In the genomic region with DNA sequence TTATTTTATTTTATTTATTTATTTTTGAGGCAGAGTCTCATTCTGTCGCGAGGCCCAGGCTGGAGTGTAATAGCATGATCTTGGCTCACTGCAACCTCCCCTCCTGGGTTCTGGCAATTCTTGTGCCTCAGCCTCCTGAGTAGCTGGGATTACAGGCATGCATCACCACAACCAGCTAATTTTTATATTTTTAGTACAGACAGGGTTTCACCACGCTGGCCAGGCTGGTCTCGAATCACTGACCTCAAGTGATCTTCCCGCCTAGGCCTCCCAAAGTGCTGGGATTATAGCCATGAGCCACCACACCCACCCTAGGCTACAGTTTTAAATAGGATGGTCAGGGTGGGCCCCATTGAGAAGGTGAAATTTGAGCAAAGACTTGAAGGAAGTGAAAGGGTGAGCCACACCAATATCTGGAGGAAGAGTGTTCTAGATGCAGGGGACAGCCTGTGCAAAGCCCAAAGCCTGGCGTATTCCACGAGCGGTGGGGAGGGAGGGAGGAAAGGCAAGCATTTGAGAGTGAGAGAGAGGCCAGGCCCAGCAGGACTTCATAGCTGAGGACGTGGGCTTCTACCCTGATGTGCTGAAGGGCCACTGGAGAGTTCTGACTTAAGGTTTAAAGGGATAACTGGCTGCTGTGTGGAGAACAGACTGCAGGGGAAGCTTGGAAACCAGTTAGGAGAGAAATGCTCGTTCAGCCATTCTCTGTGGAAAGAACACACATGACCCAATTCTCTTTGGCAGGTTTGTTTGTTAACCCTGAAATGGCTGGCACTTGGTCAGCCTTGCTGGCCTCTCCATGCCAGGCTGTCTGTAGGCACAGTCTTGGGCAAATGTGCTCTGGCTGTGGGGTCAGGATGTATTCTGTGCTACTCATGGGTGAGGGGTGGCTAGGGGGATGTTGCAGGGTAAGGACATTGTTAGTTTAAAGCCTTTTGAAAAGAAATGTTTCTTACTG, we compare ENCODE assay signal across 28 cellular contexts.
A peak's percentile ranks its signal among the peaks of the same experiment; 100 is the strongest.
DNase-seq lines count a peak whose midpoint lies in the region; ATAC-seq and TF ChIP-seq lines count a peak whose summit lies in the region.
"Had no signal": no experiment of that assay in that cellular context is flagged by ENCODE, and none has a peak within 500 bp of the region (broad histone marks: within the 10 kb centered on the region; RNA-seq: fewer than 3 reads in every experiment).

No MANE protein-coding gene starts in this region.

- no peak for DNase-seq in Right ventricle myocardium inferior (ENCODE audit: missing footprints)
- no peak for DNase-seq in right atrium auricular region (ENCODE audit: low spot score)
- DNase-seq in right cardiac atrium, result no peak
- DNase-seq in retina, result peak; percentile 55
- DNase-seq in activated T-cell treated with anti-CD3 and anti-CD28 coated beads for 4 hours, result no peak
- no peak for DNase-seq in superior temporal gyrus (ENCODE audit: extremely low spot score)
- DNase-seq in GM03348 (ENCODE audit: low spot score), result no peak
- no peak for DNase-seq in NCI-H510A (lab: John Stamatoyannopoulos, UW)
- DNase-seq: activated CD4-positive, CD25-positive, alpha-beta regulatory T cell treated with anti-CD3 and anti-CD28 coated beads, Interleukin-2, amount 50 U/mL, for 72 hours; activated CD8-positive, alpha-beta memory T cell treated with anti-CD3 and anti-CD28 coated beads for 24 hours; activated naive CD4-positive, alpha-beta T cell treated with anti-CD3 and anti-CD28 coated beads, Interleukin-2, amount 10 ng/mL, durations not matched to agents 7 days and 5 days; activated T-cell treated with anti-CD3 and anti-CD28 coated beads, Interleukin-2, amount 50 U/mL, for 48 hours; AML-193; CD8-positive, alpha-beta memory T cell; central memory CD4-positive, alpha-beta T cell; DMS53; effector CD4-positive, alpha-beta T cell; GF-D8; KBM-7; kidney; naive B cell; NCI-H1930; NCI-H2227 treated with DMSO at 0.1 percent for 48 hours; NCI-H82; ovary; stimulated activated CD4-positive, alpha-beta T cell treated with anti-CD3 and anti-CD28 coated beads, Interleukin-1b, Interleukin-23, amount 100 ng/mL, for 48 hours had no signal

- H3K27me3 ChIP-seq in right atrium auricular region, result no peaks in the 10 kb centered on the region
- H3K27me3 ChIP-seq in right cardiac atrium (ENCODE audit: control insufficient read depth, insufficient read depth), result no peaks in the 10 kb centered on the region
- H3K27me3 ChIP-seq: gastroesophageal sphincter, ovary had no signal

- H3K27ac ChIP-seq in right atrium auricular region, result no peak overlapping the region
- H3K27ac ChIP-seq in right cardiac atrium (ENCODE audit: low read length), result peak overlapping the region; percentile 8
- H3K27ac ChIP-seq: ovary had no signal

- no peak overlapping the region for H3K4me3 ChIP-seq in right atrium auricular region
- H3K4me3 ChIP-seq in right cardiac atrium (ENCODE audit: low read length), result no peak overlapping the region
- H3K4me3 ChIP-seq: gastroesophageal sphincter, ovary had no signal

- ATAC-seq in Right ventricle myocardium inferior (peak; percentile 45), right cardiac atrium (peak in 1 of 2 donors; percentile 25)
- ATAC-seq: gastroesophageal sphincter, HCT116 had no signal

- H3K4me1 ChIP-seq in right atrium auricular region, result peaks cover 0 to 9% of the 10 kb centered on the region in 2 donors
- no peaks in the 10 kb centered on the region for H3K4me1 ChIP-seq in right cardiac atrium (ENCODE audit: control insufficient read depth, insufficient read depth, low read length)

- intact Hi-C loops in Right ventricle myocardium inferior (cut with DNase I) (no loop called here), right cardiac atrium (cut with DNase I) (no loop called here)

- 57% methylated on average over 10 of the region's 10 CpGs for WGBS in right cardiac atrium

- no peak for TF ChIP-seq CTCF in right atrium auricular region (IDR thresholded peaks at IDR 0.05)

- H3K9me3 ChIP-seq in right atrium auricular region (peaks cover 0 to 6% of the 10 kb centered on the region in 2 donors), right cardiac atrium (ENCODE audit: control insufficient read depth, low read length) (no peaks in the 10 kb centered on the region)
- H3K9me3 ChIP-seq: ovary had no signal

- no peaks in the 10 kb centered on the region for H3K36me3 ChIP-seq in right atrium auricular region
- H3K36me3 ChIP-seq: gastroesophageal sphincter, ovary had no signal
